Comparison of ENCODE assay signal across 1 cellular context in genomic region chr6:38638941-38639497, GRCh38.
TF ChIP-seq lines count a peak whose summit lies in the region.

No MANE protein-coding gene starts in this region.

TF ChIP-seq in HEK293, 187 proteins besides CTCF, POLR2A, EP300 and RAD21 (continued from another document):
- TF ChIP-seq GLI4 (tag by site-specific recombination; IDR thresholded peaks at IDR 0.05) (no peak), ZNF701 (tag by site-specific recombination; IDR thresholded peaks at IDR 0.05) (no peak), ZSCAN18 (tag by site-specific recombination; IDR thresholded peaks at IDR 0.05) (no peak), ZNF248 (tag by site-specific recombination; IDR thresholded peaks at IDR 0.05) (no peak), ZFP37 (tag by site-specific recombination; IDR thresholded peaks at IDR 0.05) (0 out of 2 replicates have a peak, but pooled peaks have one; percentile 33), ZSCAN5A (tag by site-specific recombination; IDR thresholded peaks at IDR 0.05) (no peak), SCRT2 (tag by site-specific recombination; IDR thresholded peaks at IDR 0.05) (peak; percentile 99), SCRT1 (tag by site-specific recombination; IDR thresholded peaks at IDR 0.05; ENCODE audit: borderline replicate concordance) (peak; percentile 96), ZSCAN30 (tag by site-specific recombination; IDR thresholded peaks at IDR 0.05) (no peak), OSR2 (tag by site-specific recombination; IDR thresholded peaks at IDR 0.05) (no peak), KLF1 (tag by site-specific recombination; IDR thresholded peaks at IDR 0.05) (0 out of 2 replicates have a peak, but pooled peaks have one; percentile 15), ZBTB1 (tag by site-specific recombination; IDR thresholded peaks at IDR 0.05) (no peak), HOXD13 (CRISPR knock-in tag; IDR thresholded peaks at IDR 0.05; ENCODE audit: borderline replicate concordance) (no peak), ZNF335 (tag by site-specific recombination; conservative IDR thresholded peaks at IDR 0.05) (peak; percentile 96), ZBTB17 (tag by site-specific recombination; IDR thresholded peaks at IDR 0.05) (peak; percentile 60; the same call in 1 of the 2 replicates), ZNF394 (tag by site-specific recombination; IDR thresholded peaks at IDR 0.05; ENCODE audit: borderline replicate concordance) (0 out of 2 replicates have a peak, but pooled peaks have one; percentile 24), ZNF530 (tag by site-specific recombination; IDR thresholded peaks at IDR 0.05; ENCODE audit: low read depth) (no peak), ZNF341 (tag by site-specific recombination; IDR thresholded peaks at IDR 0.05; ENCODE audit: low read depth) (0 out of 2 replicates have a peak, but pooled peaks have one; percentile 6), ZNF558 (tag by site-specific recombination; IDR thresholded peaks at IDR 0.05) (no peak), ZNF501 (tag by site-specific recombination; IDR thresholded peaks at IDR 0.05) (no peak)
- TF ChIP-seq, protein P1, sequence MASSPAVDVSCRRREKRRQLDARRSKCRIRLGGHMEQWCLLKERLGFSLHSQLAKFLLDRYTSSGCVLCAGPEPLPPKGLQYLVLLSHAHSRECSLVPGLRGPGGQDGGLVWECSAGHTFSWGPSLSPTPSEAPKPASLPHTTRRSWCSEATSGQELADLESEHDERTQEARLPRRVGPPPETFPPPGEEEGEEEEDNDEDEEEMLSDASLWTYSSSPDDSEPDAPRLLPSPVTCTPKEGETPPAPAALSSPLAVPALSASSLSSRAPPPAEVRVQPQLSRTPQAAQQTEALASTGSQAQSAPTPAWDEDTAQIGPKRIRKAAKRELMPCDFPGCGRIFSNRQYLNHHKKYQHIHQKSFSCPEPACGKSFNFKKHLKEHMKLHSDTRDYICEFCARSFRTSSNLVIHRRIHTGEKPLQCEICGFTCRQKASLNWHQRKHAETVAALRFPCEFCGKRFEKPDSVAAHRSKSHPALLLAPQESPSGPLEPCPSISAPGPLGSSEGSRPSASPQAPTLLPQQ (tag by site-specific recombination; IDR thresholded peaks at IDR 0.05): peak; percentile 44
- TF ChIP-seq, protein P2, sequence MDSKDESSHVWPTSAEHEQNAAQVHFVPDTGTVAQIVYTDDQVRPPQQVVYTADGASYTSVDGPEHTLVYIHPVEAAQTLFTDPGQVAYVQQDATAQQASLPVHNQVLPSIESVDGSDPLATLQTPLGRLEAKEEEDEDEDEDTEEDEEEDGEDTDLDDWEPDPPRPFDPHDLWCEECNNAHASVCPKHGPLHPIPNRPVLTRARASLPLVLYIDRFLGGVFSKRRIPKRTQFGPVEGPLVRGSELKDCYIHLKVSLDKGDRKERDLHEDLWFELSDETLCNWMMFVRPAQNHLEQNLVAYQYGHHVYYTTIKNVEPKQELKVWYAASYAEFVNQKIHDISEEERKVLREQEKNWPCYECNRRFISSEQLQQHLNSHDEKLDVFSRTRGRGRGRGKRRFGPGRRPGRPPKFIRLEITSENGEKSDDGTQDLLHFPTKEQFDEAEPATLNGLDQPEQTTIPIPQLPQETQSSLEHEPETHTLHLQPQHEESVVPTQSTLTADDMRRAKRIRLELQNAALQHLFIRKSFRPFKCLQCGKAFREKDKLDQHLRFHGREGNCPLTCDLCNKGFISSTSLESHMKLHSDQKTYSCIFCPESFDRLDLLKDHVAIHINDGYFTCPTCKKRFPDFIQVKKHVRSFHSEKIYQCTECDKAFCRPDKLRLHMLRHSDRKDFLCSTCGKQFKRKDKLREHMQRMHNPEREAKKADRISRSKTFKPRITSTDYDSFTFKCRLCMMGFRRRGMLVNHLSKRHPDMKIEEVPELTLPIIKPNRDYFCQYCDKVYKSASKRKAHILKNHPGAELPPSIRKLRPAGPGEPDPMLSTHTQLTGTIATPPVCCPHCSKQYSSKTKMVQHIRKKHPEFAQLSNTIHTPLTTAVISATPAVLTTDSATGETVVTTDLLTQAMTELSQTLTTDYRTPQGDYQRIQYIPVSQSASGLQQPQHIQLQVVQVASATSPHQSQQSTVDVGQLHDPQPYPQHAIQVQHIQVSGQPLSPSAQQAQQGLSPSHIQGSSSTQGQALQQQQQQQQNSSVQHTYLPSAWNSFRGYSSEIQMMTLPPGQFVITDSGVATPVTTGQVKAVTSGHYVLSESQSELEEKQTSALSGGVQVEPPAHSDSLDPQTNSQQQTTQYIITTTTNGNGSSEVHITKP (tag by site-specific recombination; IDR thresholded peaks at IDR 0.05): peak; percentile 71; the same call in 1 of the 2 replicates
